In the genomic region with DNA sequence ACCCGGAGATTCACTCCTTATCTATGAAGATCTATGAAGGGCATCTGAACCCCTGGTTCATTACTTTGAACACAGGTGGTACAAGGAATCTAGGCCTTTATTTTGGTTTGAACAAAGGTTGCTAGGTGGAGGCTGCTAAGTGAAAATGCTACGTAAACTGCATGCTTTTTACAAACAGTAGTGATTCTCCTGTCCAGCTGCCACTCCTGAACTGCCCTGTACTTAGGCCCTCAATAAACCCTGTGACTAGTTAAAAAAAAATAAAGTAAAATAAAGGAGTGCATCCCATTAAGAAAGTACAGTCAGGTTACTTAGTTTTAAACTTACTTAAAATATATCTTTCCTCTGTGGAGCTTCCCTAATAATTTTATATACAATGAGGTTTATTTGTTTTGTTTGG, we compare ENCODE assay signal across 34 cellular contexts. TPM values are rescaled to one million over a fixed set of nuclear protein-coding genes. Genes with fewer than 3 reads are reported as not detected.
"Had no signal": no experiment of that assay in that cellular context is flagged by ENCODE, and none has a peak within 500 bp of the region (broad histone marks: within the 10 kb centered on the region; RNA-seq: fewer than 3 reads in every experiment).

No MANE protein-coding gene starts in this region.

- ATAC-seq: activated CD8-positive, alpha-beta T cell treated with anti-CD3 and anti-CD28 coated beads for 36 hours; activated naive CD8-positive, alpha-beta T cell treated with anti-CD3 and anti-CD28 coated beads, Interleukin-2, amount 50 U/mL, for 24 hours; activated T-cell treated with anti-CD3 and anti-CD28 coated beads, Interleukin-2, amount 50 U/mL, for 4 hours; activated T-cell treated with anti-CD3 and anti-CD28 coated beads, Interleukin-2, amount 50 U/mL, for 72 hours; activated T-helper 17 cell treated with anti-CD3 and anti-CD28 coated beads, Interleukin-2, amount 50 U/mL, for 72 hours had no signal

- H3K4me3 ChIP-seq: ascending aorta, cardiac muscle cell had no signal

- H3K27ac ChIP-seq: ascending aorta, cardiac muscle cell, VCaP had no signal

- DNase-seq: activated B cell treated with CpG ODN at 0.5 μM for 24 hours; activated CD4-positive, alpha-beta memory T cell treated with anti-CD3 and anti-CD28 coated beads for 36 hours; activated CD4-positive, alpha-beta T cell treated with anti-CD3 and anti-CD28 coated beads for 4 hours; activated CD4-positive, alpha-beta T cell treated with anti-CD3 and anti-CD28 coated beads, Interleukin-2, amount 10 ng/mL, durations not matched to agents 24 days and 14 days; activated CD4-positive, alpha-beta T cell treated with anti-CD3 and anti-CD28 coated beads, Interleukin-2, amount 50 U/mL, for 1 hour; activated CD4-positive, alpha-beta T cell treated with anti-CD3 and anti-CD28 coated beads, Interleukin-2, amount 50 U/mL, for 4 hours; activated CD4-positive, CD25-positive, alpha-beta regulatory T cell treated with anti-CD3 and anti-CD28 coated beads, Interleukin-2, amount 50 U/mL, for 72 hours; activated CD8-positive, alpha-beta memory T cell treated with anti-CD3 and anti-CD28 coated beads, Interleukin-2, amount 50 U/mL, for 4 hours; activated CD8-positive, alpha-beta T cell treated with anti-CD3 and anti-CD28 coated beads for 36 hours; activated effector memory CD4-positive, alpha-beta T cell treated with anti-CD3 and anti-CD28 coated beads, Interleukin-2, amount 50 U/mL, for 16 hours; activated gamma-delta T cell treated with Interleukin-2 at 50 U/mL for 16 hours; activated naive CD4-positive, alpha-beta T cell; activated naive CD4-positive, alpha-beta T cell treated with anti-CD3 and anti-CD28 coated beads for 36 hours; activated naive CD4-positive, alpha-beta T cell treated with anti-CD3 and anti-CD28 coated beads, Interleukin-2, amount 50 U/mL, for 16 hours; activated naive CD8-positive, alpha-beta T cell treated with anti-CD3 and anti-CD28 coated beads, Interleukin-2, amount 10 ng/mL, durations not matched to agents 7 days and 5 days; activated naive CD8-positive, alpha-beta T cell treated with anti-CD3 and anti-CD28 coated beads, Interleukin-2, amount 50 U/mL, for 24 hours; activated T-cell treated with anti-CD3 and anti-CD28 coated beads for 4 hours; activated T-cell treated with anti-CD3 and anti-CD28 coated beads, Interleukin-2, amount 50 U/mL, for 1 hour; activated T-cell treated with anti-CD3 and anti-CD28 coated beads, Interleukin-2, amount 50 U/mL, for 4 hours; activated T-cell treated with anti-CD3 and anti-CD28 coated beads, Interleukin-2, amount 50 U/mL, for 72 hours; amygdala; anterior cingulate cortex; caudate nucleus; cerebellar nuclear complex; T-helper 2 cell; T-helper 9 cell had no signal

- H3K27me3 ChIP-seq: ascending aorta, cardiac muscle cell had no signal

- H3K9me3 ChIP-seq: ascending aorta had no signal

- H3K36me3 ChIP-seq: ascending aorta, cardiac muscle cell had no signal

- H3K4me1 ChIP-seq: ascending aorta had no signal

RNA-seq across cellular contexts. Expression of a gene that starts 27.7 kb away (rescaled TPM):
- total RNA-seq: activated B cell treated with CpG ODN at 0.5 μM for 24 hours; activated CD4-positive, alpha-beta memory T cell treated with anti-CD3 and anti-CD28 coated beads for 36 hours; activated CD4-positive, alpha-beta T cell treated with anti-CD3 and anti-CD28 coated beads, Interleukin-2, amount 10 ng/mL, durations not matched to agents 24 days and 14 days; activated CD8-positive, alpha-beta memory T cell treated with anti-CD3 and anti-CD28 coated beads for 36 hours; activated CD8-positive, alpha-beta T cell treated with anti-CD3 and anti-CD28 coated beads for 36 hours; activated naive CD4-positive, alpha-beta T cell treated with anti-CD3 and anti-CD28 coated beads for 36 hours; activated naive CD8-positive, alpha-beta T cell treated with anti-CD3 and anti-CD28 coated beads, Interleukin-2, amount 10 ng/mL, durations not matched to agents 7 days and 5 days; activated T-cell treated with anti-CD3 and anti-CD28 coated beads, Interleukin-2, amount 50 U/mL, for 72 hours; activated T-helper 1 cell treated with anti-CD3 and anti-CD28 coated beads, Interleukin-12 subunit alpha, Interleukin-12 subunit beta, Interleukin-2, Interleukin-4 antibody, amounts not matched to agents 30 ng/mL and 10 ng/mL and 1 ng/mL, durations not matched to agents 14 hours and 24 hours and 36 hours; activated T-helper 17 cell treated with anti-CD3 and anti-CD28 coated beads, Interleukin-2, amount 50 U/mL, for 72 hours; ascending aorta; bronchial epithelial cell; cardiac muscle cell; chondrocyte had no signal
